1 cellular context compared by ENCODE assay signal in the genomic region with DNA sequence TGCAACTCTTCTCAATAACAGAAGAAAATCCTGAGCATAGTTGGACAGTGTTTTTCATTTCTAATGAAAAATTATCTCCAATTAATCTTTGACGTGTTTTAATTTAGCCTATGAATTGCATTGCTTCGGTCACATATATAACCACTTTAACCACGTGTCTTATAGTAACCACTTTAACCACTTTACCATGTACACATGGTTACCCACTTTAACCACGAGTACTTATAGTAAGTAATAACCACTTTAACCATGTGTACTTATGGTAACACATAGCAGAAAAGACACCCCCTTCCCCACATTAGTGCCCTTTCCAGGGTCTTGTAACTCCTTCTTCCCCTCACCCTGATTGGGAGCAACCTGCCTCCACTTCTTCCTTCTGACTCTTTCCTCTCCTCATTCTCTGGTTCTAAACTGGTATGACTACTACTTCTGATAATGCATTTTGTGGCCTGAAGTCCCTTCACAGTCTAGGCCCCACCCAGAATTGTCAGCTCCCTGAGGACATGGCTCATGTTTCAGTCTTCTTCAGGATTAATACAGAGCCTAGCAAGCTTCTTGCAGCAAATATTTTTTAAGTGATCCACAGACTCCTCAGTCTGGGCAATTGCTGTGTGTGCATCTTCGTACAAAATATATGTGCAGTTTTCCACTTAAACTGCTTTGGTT.
TF ChIP-seq lines count a peak whose summit lies in the region.

No MANE protein-coding gene starts in this region.

TF ChIP-seq in GM23338, 12 proteins besides CTCF, POLR2A, EP300 and RAD21:
- TF ChIP-seq, protein P1, sequence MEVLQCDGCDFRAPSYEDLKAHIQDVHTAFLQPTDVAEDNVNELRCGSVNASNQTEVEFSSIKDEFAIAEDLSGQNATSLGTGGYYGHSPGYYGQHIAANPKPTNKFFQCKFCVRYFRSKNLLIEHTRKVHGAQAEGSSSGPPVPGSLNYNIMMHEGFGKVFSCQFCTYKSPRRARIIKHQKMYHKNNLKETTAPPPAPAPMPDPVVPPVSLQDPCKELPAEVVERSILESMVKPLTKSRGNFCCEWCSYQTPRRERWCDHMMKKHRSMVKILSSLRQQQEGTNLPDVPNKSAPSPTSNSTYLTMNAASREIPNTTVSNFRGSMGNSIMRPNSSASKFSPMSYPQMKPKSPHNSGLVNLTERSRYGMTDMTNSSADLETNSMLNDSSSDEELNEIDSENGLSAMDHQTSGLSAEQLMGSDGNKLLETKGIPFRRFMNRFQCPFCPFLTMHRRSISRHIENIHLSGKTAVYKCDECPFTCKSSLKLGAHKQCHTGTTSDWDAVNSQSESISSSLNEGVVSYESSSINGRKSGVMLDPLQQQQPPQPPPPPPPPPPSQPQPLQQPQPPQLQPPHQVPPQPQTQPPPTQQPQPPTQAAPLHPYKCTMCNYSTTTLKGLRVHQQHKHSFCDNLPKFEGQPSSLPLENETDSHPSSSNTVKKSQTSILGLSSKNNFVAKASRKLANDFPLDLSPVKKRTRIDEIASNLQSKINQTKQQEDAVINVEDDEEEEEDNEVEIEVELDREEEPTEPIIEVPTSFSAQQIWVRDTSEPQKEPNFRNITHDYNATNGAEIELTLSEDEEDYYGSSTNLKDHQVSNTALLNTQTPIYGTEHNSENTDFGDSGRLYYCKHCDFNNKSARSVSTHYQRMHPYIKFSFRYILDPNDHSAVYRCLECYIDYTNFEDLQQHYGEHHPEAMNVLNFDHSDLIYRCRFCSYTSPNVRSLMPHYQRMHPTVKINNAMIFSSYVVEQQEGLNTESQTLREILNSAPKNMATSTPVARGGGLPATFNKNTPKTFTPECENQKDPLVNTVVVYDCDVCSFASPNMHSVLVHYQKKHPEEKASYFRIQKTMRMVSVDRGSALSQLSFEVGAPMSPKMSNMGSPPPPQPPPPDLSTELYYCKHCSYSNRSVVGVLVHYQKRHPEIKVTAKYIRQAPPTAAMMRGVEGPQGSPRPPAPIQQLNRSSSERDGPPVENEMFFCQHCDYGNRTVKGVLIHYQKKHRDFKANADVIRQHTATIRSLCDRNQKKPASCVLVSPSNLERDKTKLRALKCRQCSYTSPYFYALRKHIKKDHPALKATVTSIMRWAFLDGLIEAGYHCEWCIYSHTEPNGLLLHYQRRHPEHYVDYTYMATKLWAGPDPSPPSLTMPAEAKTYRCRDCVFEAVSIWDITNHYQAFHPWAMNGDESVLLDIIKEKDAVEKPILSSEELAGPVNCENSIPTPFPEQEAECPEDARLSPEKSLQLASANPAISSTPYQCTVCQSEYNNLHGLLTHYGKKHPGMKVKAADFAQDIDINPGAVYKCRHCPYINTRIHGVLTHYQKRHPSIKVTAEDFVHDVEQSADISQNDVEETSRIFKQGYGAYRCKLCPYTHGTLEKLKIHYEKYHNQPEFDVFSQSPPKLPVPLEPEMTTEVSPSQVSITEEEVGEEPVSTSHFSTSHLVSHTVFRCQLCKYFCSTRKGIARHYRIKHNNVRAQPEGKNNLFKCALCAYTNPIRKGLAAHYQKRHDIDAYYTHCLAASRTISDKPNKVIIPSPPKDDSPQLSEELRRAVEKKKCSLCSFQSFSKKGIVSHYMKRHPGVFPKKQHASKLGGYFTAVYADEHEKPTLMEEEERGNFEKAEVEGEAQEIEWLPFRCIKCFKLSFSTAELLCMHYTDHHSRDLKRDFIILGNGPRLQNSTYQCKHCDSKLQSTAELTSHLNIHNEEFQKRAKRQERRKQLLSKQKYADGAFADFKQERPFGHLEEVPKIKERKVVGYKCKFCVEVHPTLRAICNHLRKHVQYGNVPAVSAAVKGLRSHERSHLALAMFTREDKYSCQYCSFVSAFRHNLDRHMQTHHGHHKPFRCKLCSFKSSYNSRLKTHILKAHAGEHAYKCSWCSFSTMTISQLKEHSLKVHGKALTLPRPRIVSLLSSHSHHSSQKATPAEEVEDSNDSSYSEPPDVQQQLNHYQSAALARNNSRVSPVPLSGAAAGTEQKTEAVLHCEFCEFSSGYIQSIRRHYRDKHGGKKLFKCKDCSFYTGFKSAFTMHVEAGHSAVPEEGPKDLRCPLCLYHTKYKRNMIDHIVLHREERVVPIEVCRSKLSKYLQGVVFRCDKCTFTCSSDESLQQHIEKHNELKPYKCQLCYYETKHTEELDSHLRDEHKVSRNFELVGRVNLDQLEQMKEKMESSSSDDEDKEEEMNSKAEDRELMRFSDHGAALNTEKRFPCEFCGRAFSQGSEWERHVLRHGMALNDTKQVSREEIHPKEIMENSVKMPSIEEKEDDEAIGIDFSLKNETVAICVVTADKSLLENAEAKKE (CRISPR knock-in tag; IDR thresholded peaks at IDR 0.05) = no peak
- TF ChIP-seq POLR2AphosphoS5 (IDR thresholded peaks at IDR 0.05; ENCODE audit: low read depth) (no peak), EZH2phosphoT487 (IDR thresholded peaks at IDR 0.05; ENCODE audit: unreplicated experiment) (no peak), REST (IDR thresholded peaks at IDR 0.05; ENCODE audit: unreplicated experiment) (no peak), ZNF331 (CRISPR knock-in tag; IDR thresholded peaks at IDR 0.05; ENCODE audit: low read depth) (no peak), JUNB (IDR thresholded peaks at IDR 0.05; ENCODE audit: unreplicated experiment) (no peak), CREB1 (CRISPR knock-in tag; IDR thresholded peaks at IDR 0.05; ENCODE audit: low read depth) (no peak)
